Comparison of ENCODE assay signal across 14 cellular contexts in genomic region chr10:101987136-101987535, GRCh38.
DNase-seq lines count a peak whose midpoint lies in the region; ATAC-seq and TF ChIP-seq lines count a peak whose summit lies in the region.
"Had no signal": no experiment of that assay in that cellular context is flagged by ENCODE, and none has a peak within 500 bp of the region (broad histone marks: within the 10 kb centered on the region; RNA-seq: fewer than 3 reads in every experiment).

No MANE protein-coding gene starts in this region.

- H3K27ac ChIP-seq in CD8-positive, alpha-beta memory T cell (ENCODE audit: low read depth, low read length) = no peak overlapping the region
- H3K27ac ChIP-seq in Karpas-422 (ENCODE audit: low read length) (peak overlapping the region; percentile 63; the same call in 1 of the 2 replicates), left lung (peak overlapping the region in 1 of 2 donors; percentile 83), spleen (peak overlapping the region in 6 of 8 donors; percentile 81 to 86 (median 84)), MM.1S (ENCODE audit: low read length) (no peak overlapping the region)
- H3K27ac ChIP-seq: PC-9, SJCRH30 had no signal

- TF ChIP-seq POLR2A in spleen (IDR thresholded peaks at IDR 0.05) = no peak

- H3K9me3 ChIP-seq in CD8-positive, alpha-beta memory T cell (ENCODE audit: low read length) = no peaks in the 10 kb centered on the region
- H3K9me3 ChIP-seq in Karpas-422 (ENCODE audit: low read length) (no peaks in the 10 kb centered on the region), left lung (no peaks in the 10 kb centered on the region), spleen (no peaks in the 10 kb centered on the region), MM.1S (replicated peaks; ENCODE audit: insufficient read depth, low read length) (no peaks in the 10 kb centered on the region)
- H3K9me3 ChIP-seq: SJCRH30 had no signal

- H3K9me3 Mint-ChIP-seq in CD8-positive, alpha-beta memory T cell = no peaks in the 10 kb centered on the region
- H3K9me3 Mint-ChIP-seq in activated CD4-positive, alpha-beta T cell treated with anti-CD3 and anti-CD28 coated beads, Interleukin-2, amount 10 ng/mL, durations not matched to agents 24 days and 14 days = no peaks in the 10 kb centered on the region
- H3K9me3 Mint-ChIP-seq: CD4-positive, alpha-beta memory T cell had no signal

- peaks cover 0 to 2% of the 10 kb centered on the region in 2 donors for H3K27me3 Mint-ChIP-seq in CD8-positive, alpha-beta memory T cell
- H3K27me3 Mint-ChIP-seq in activated CD4-positive, alpha-beta T cell treated with anti-CD3 and anti-CD28 coated beads, Interleukin-2, amount 10 ng/mL, durations not matched to agents 24 days and 14 days = no peaks in the 10 kb centered on the region
- H3K27me3 Mint-ChIP-seq: CD4-positive, alpha-beta memory T cell had no signal

- no peak overlapping the region for H3K4me3 Mint-ChIP-seq in CD8-positive, alpha-beta memory T cell
- no peak overlapping the region for H3K4me3 Mint-ChIP-seq in activated CD4-positive, alpha-beta T cell treated with anti-CD3 and anti-CD28 coated beads, Interleukin-2, amount 10 ng/mL, durations not matched to agents 24 days and 14 days
- H3K4me3 Mint-ChIP-seq: CD4-positive, alpha-beta memory T cell had no signal

- H4K20me1 ChIP-seq in Karpas-422 (ENCODE audit: insufficient read depth, low read depth, low read length) (no peaks in the 10 kb centered on the region), MM.1S (ENCODE audit: insufficient read depth, low read length) (no peaks in the 10 kb centered on the region)

- H3K9me2 ChIP-seq in Karpas-422 (replicated peaks; ENCODE audit: insufficient read depth, low read length) (no peaks in the 10 kb centered on the region), MM.1S (replicated peaks; ENCODE audit: insufficient read depth, low read length) (no peaks in the 10 kb centered on the region)

- no peaks in the 10 kb centered on the region for H3K4me1 Mint-ChIP-seq in CD8-positive, alpha-beta memory T cell
- peaks cover 4% of the 10 kb centered on the region for H3K4me1 Mint-ChIP-seq in activated CD4-positive, alpha-beta T cell treated with anti-CD3 and anti-CD28 coated beads, Interleukin-2, amount 10 ng/mL, durations not matched to agents 24 days and 14 days

- no peak overlapping the region for H3K4me3 ChIP-seq in CD8-positive, alpha-beta memory T cell (ENCODE audit: low read length)
- no peak overlapping the region for H3K4me3 ChIP-seq in Karpas-422 (ENCODE audit: low read length)
- no peak overlapping the region for H3K4me3 ChIP-seq in left lung
- no peak overlapping the region for H3K4me3 ChIP-seq in spleen
- H3K4me3 ChIP-seq in MM.1S (ENCODE audit: low read length) = no peak overlapping the region
- H3K4me3 ChIP-seq: PC-9, SJCRH30 had no signal

- CTCF ChIA-PET in CD8-positive, alpha-beta memory T cell (lab: Charles Lee) = no interaction called here

- H2AFZ ChIP-seq in Karpas-422 (ENCODE audit: low read length) = no peak overlapping the region
- no peak overlapping the region for H2AFZ ChIP-seq in MM.1S (ENCODE audit: low read length)
- H2AFZ ChIP-seq: PC-9 had no signal

- H3K79me2 ChIP-seq in Karpas-422 (ENCODE audit: low read length) = no peaks in the 10 kb centered on the region
- no peaks in the 10 kb centered on the region for H3K79me2 ChIP-seq in MM.1S (ENCODE audit: low read length)

- H3K4me1 ChIP-seq in CD8-positive, alpha-beta memory T cell (ENCODE audit: insufficient read depth, low read length) = no peaks in the 10 kb centered on the region
- H3K4me1 ChIP-seq in Karpas-422 (ENCODE audit: low read length) (peaks cover 14% of the 10 kb centered on the region), left lung (peaks cover 0 to 22% of the 10 kb centered on the region in 2 donors), spleen (peaks cover 9 to 25% (median 22%) of the 10 kb centered on the region in 6 donors), MM.1S (ENCODE audit: low read length) (peaks cover 15% of the 10 kb centered on the region; the same call in 1 of the 2 replicates)
- H3K4me1 ChIP-seq: SJCRH30 had no signal

- DNase-seq in CD8-positive, alpha-beta memory T cell = no peak
- DNase-seq in Karpas-422 (no peak), left lung (no peak), spleen (no peak), hepatic stellate cell (ENCODE audit: low spot score) (no peak), MM.1S (no peak)
- no peak for DNase-seq in activated CD4-positive, alpha-beta T cell treated with anti-CD3 and anti-CD28 coated beads, Interleukin-2, amount 10 ng/mL, durations not matched to agents 24 days and 14 days
- DNase-seq: ACHN; CD4-positive, alpha-beta memory T cell; NCI-H187; NCI-H2171; NCI-H748 treated with DMSO at 0.1 percent for 48 hours; SJCRH30 had no signal

- H3K9ac ChIP-seq in Karpas-422 (ENCODE audit: low read length) = no peak overlapping the region
- no peak overlapping the region for H3K9ac ChIP-seq in MM.1S (ENCODE audit: low read length)

- peak; percentile 15 for ATAC-seq in left lung

- H3K27me3 ChIP-seq in CD8-positive, alpha-beta memory T cell (ENCODE audit: insufficient read depth, low read length, poor library complexity, severe bottlenecking) = no peaks in the 10 kb centered on the region
- H3K27me3 ChIP-seq in Karpas-422 (ENCODE audit: low read length) (no peaks in the 10 kb centered on the region), left lung (no peaks in the 10 kb centered on the region), spleen (replicated peaks in 1 of 7) (no peaks in the 10 kb centered on the region), MM.1S (replicated peaks; ENCODE audit: insufficient read depth, low read length) (no peaks in the 10 kb centered on the region)
- H3K27me3 ChIP-seq: SJCRH30 had no signal

- intact Hi-C loops in left lung (cut with DNase I) (no loop called here), spleen (cut with DNase I; ENCODE audit: low total_unique reads) (no loop called here)
- intact Hi-C loops in activated CD4-positive, alpha-beta T cell treated with anti-CD3 and anti-CD28 coated beads, Interleukin-2, amount 10 ng/mL, durations not matched to agents 24 days and 14 days (cut with micrococcal nuclease) = no loop called here

- H3F3A ChIP-seq in MM.1S (ENCODE audit: insufficient read depth, low read length) = peaks cover 9% of the 10 kb centered on the region; the same call in 1 of the 2 replicates

- WGBS in spleen, 5 donors = 62 to 89% (median 78%) methylated on average over 3 of the region's 3 CpGs

- peak overlapping the region in 5 of 8 donors; percentile 7 to 64 (median 54) for H3K27ac Mint-ChIP-seq in CD8-positive, alpha-beta memory T cell
- H3K27ac Mint-ChIP-seq in activated CD4-positive, alpha-beta T cell treated with anti-CD3 and anti-CD28 coated beads, Interleukin-2, amount 10 ng/mL, durations not matched to agents 24 days and 14 days = no peak overlapping the region

- H3K36me3 ChIP-seq in CD8-positive, alpha-beta memory T cell (ENCODE audit: insufficient read depth, low read length) = peaks cover 32% of the 10 kb centered on the region
- 0 out of 2 replicates have a peak, but pooled peaks cover 2% of the 10 kb centered on the region for H3K36me3 ChIP-seq in Karpas-422 (ENCODE audit: insufficient read depth, low read length)
- H3K36me3 ChIP-seq in left lung = peaks cover 10 to 75% of the 10 kb centered on the region in 2 donors
- H3K36me3 ChIP-seq in spleen = peaks cover 9 to 83% (median 47%) of the 10 kb centered on the region in 6 donors
- no peaks in the 10 kb centered on the region for H3K36me3 ChIP-seq in MM.1S (replicated peaks; ENCODE audit: insufficient read depth, low read length)

- no peak for TF ChIP-seq CTCF in left lung (IDR thresholded peaks at IDR 0.05)
- no peak for TF ChIP-seq CTCF in spleen (IDR thresholded peaks at IDR 0.05 in 8 of 11, conservative IDR thresholded peaks at IDR 0.05 in 3 of 11)
- TF ChIP-seq CTCF in MM.1S (IDR thresholded peaks at IDR 0.05; ENCODE audit: low read length) = no peak

- peaks cover 10 to 84% (median 20%) of the 10 kb centered on the region in 3 donors for H3K36me3 Mint-ChIP-seq in CD8-positive, alpha-beta memory T cell
- H3K36me3 Mint-ChIP-seq in activated CD4-positive, alpha-beta T cell treated with anti-CD3 and anti-CD28 coated beads, Interleukin-2, amount 10 ng/mL, durations not matched to agents 24 days and 14 days (ENCODE audit: low read depth) = peaks cover 38% of the 10 kb centered on the region

- POLR2A ChIA-PET in CD8-positive, alpha-beta memory T cell (lab: Charles Lee) = no interaction called here

- no peak overlapping the region for H3K4me2 ChIP-seq in Karpas-422 (ENCODE audit: low read depth, low read length, poor library complexity, severe bottlenecking)
- H3K4me2 ChIP-seq in MM.1S (ENCODE audit: low read depth, low read length) = no peak overlapping the region
- H3K4me2 ChIP-seq: PC-9 had no signal

Comparison
In these comparisons a context has a peak if more than half of its experiments do, and no peak if none do; other contexts are left out.
1. H3K27ac ChIP-seq: peak in Karpas-422 (single experiment) and spleen (6 of 8); none in CD8-positive, alpha-beta memory T cell (single experiment) and MM.1S (single experiment).